ENCODE assay signal across 11 cellular contexts in genomic region chr18:25594351-25594750, GRCh38.
"Had no signal": no experiment of that assay in that cellular context is flagged by ENCODE, and none has a peak within 500 bp of the region (broad histone marks: within the 10 kb centered on the region; RNA-seq: fewer than 3 reads in every experiment).

No MANE protein-coding gene starts in this region.

- H3K9me3 ChIP-seq: right atrium auricular region, thyroid gland, uterus had no signal

- H3K4me1 ChIP-seq: right atrium auricular region, thyroid gland, uterus had no signal

- H3K27ac ChIP-seq: right atrium auricular region, thyroid gland, uterus had no signal

- H3K36me3 ChIP-seq: right atrium auricular region, thyroid gland, uterus had no signal

- H3K27me3 ChIP-seq: right atrium auricular region, thyroid gland, uterus had no signal

- H3K4me3 ChIP-seq: right atrium auricular region, thyroid gland, uterus had no signal

- DNase-seq: activated CD4-positive, alpha-beta memory T cell treated with anti-CD3 and anti-CD28 coated beads, Interleukin-2, amount 10 ng/mL, durations not matched to agents 7 days and 5 days; activated CD8-positive, alpha-beta memory T cell treated with anti-CD3 and anti-CD28 coated beads, Interleukin-2, amount 50 U/mL, for 48 hours; activated naive CD4-positive, alpha-beta T cell treated with Interleukin-2 at 50 U/mL for 16 hours; amniotic stem cell; hippocampal formation; midbrain; posterior cingulate gyrus; small intestine; thyroid gland; uterus had no signal
